ENCODE assay signal across 23 cellular contexts in genomic region chr7:31835471-31835870, GRCh38.
DNase-seq lines count a peak whose midpoint lies in the region; ATAC-seq, FAIRE-seq and TF ChIP-seq lines count a peak whose summit lies in the region.
"Had no signal": no experiment of that assay in that cellular context is flagged by ENCODE, and none has a peak within 500 bp of the region (broad histone marks: within the 10 kb centered on the region; RNA-seq: fewer than 3 reads in every experiment).

No MANE protein-coding gene starts in this region.

- DNase-seq in NCI-H82 (lab: John Stamatoyannopoulos, UW) = peak; percentile 90
- peak; percentile 54 for DNase-seq in WERI-Rb-1
- peak; percentile 3 for DNase-seq in nephron progenitor cell
- DNase-seq in GM12892 (ENCODE audit: insufficient read length) = no peak
- DNase-seq in activated CD4-positive, alpha-beta T cell treated with anti-CD3 and anti-CD28 coated beads for 4 hours = no peak
- DNase-seq: AML-193; CD4-positive, alpha-beta T cell; CD8-positive, alpha-beta memory T cell; COR-L47; DMS 273 treated with DMSO at 0.1 percent for 48 hours; DMS153; DMS53; DMS79; DND-41; EL; GDM1 had no signal

- FAIRE-seq in GM12892 (lab: Jason Lieb, UNC) = no peak
- FAIRE-seq: A549, GM12878 had no signal

- peaks cover 1% of the 10 kb centered on the region for H3K27me3 Mint-ChIP-seq in nephron progenitor cell (ENCODE audit: low read depth, poor library complexity)
- H3K27me3 Mint-ChIP-seq: B cell; CD4-positive, alpha-beta T cell; CD8-positive, alpha-beta memory T cell had no signal

- no peaks in the 10 kb centered on the region for H3K9me3 ChIP-seq in WERI-Rb-1 (ENCODE audit: severe bottlenecking)
- H3K9me3 ChIP-seq: A549 had no signal

- H3K9me3 Mint-ChIP-seq in nephron progenitor cell = peaks cover 16% of the 10 kb centered on the region

- H3K4me3 ChIP-seq in WERI-Rb-1 (ENCODE audit: low read depth, low read length) = no peak overlapping the region
- H3K4me3 ChIP-seq: A549; BLaER1 treated with 17β-estradiol and CSF1 and Interleukin-3, amounts not matched to agents 10 nM and 100 nM; GM12878 had no signal

- H3K27ac ChIP-seq in WERI-Rb-1 = no peak overlapping the region
- H3K27ac ChIP-seq: 22Rv1, A549, C4-2B had no signal

- no peak for TF ChIP-seq POLR2A in GM12892 (IDR thresholded peaks at IDR 0.05; ENCODE audit: low read depth, low read length)

- peaks cover 2% of the 10 kb centered on the region; the same call in 1 of the 2 replicates for H3K36me3 ChIP-seq in WERI-Rb-1
- H3K36me3 ChIP-seq: BLaER1 treated with 17β-estradiol and CSF1 and Interleukin-3, amounts not matched to agents 10 nM and 100 nM had no signal

- H3K36me3 Mint-ChIP-seq in nephron progenitor cell (ENCODE audit: low read depth) = no peaks in the 10 kb centered on the region
- H3K36me3 Mint-ChIP-seq: CD8-positive, alpha-beta memory T cell had no signal

- H3K4me1 Mint-ChIP-seq in nephron progenitor cell = peaks cover 16% of the 10 kb centered on the region
- H3K4me1 Mint-ChIP-seq: B cell; CD8-positive, alpha-beta memory T cell had no signal

- no peaks in the 10 kb centered on the region for H3K27me3 ChIP-seq in WERI-Rb-1 (ENCODE audit: insufficient read depth, low read depth, severe bottlenecking)
- H3K27me3 ChIP-seq: BLaER1 treated with 17β-estradiol and CSF1 and Interleukin-3, amounts not matched to agents 10 nM and 100 nM had no signal

- H3K4me3 Mint-ChIP-seq in nephron progenitor cell = no peak overlapping the region
- H3K4me3 Mint-ChIP-seq: B cell; CD4-positive, alpha-beta T cell; CD8-positive, alpha-beta memory T cell had no signal

- H3K27ac Mint-ChIP-seq in nephron progenitor cell = no peak overlapping the region
- H3K27ac Mint-ChIP-seq: B cell; CD4-positive, alpha-beta T cell; CD8-positive, alpha-beta memory T cell had no signal

- no peak for ATAC-seq in GM18520 (IDR thresholded peaks at IDR 0.05; ENCODE audit: unreplicated experiment)
- ATAC-seq: A549, GM12878 had no signal

- TF ChIP-seq CTCF in WERI-Rb-1 (IDR thresholded peaks at IDR 0.05; ENCODE audit: low read depth, low read length) (no peak), nephron progenitor cell (IDR thresholded peaks at IDR 0.05) (no peak)

Comparison
In these comparisons a context has a peak if more than half of its experiments do, and no peak if none do; other contexts are left out.
1. DNase-seq: peak in NCI-H82 (single experiment), WERI-Rb-1 (single experiment) and nephron progenitor cell (single experiment); none in GM12892 (single experiment) and activated CD4-positive, alpha-beta T cell treated with anti-CD3 and anti-CD28 coated beads for 4 hours (0 of 2).